In genomic region chr11:130490682-130491449, GRCh38 we compare ENCODE assay signal across 21 cellular contexts. TPM values are rescaled to one million over a fixed set of nuclear protein-coding genes. Genes with fewer than 3 reads are reported as not detected.
DNase-seq lines count a peak whose midpoint lies in the region; ATAC-seq, FAIRE-seq and TF ChIP-seq lines count a peak whose summit lies in the region.
"Had no signal": no experiment of that assay in that cellular context is flagged by ENCODE, and none has a peak within 500 bp of the region (broad histone marks: within the 10 kb centered on the region; RNA-seq: fewer than 3 reads in every experiment).

No MANE protein-coding gene starts in this region.

- peaks cover 4% of the 10 kb centered on the region for H3K36me3 Mint-ChIP-seq in astrocyte (ENCODE audit: low read depth, unreplicated experiment)
- no peaks in the 10 kb centered on the region for H3K36me3 Mint-ChIP-seq in activated naive CD4-positive, alpha-beta T cell treated with anti-CD3 and anti-CD28 coated beads, Interleukin-2, amount 10 ng/mL, durations not matched to agents 7 days and 5 days
- H3K36me3 Mint-ChIP-seq: CD4-positive, alpha-beta memory T cell had no signal

- no peak overlapping the region for H3K4me3 Mint-ChIP-seq in astrocyte (ENCODE audit: unreplicated experiment)
- H3K4me3 Mint-ChIP-seq in activated naive CD4-positive, alpha-beta T cell treated with anti-CD3 and anti-CD28 coated beads, Interleukin-2, amount 10 ng/mL, durations not matched to agents 7 days and 5 days = no peak overlapping the region
- H3K4me3 Mint-ChIP-seq: CD4-positive, alpha-beta memory T cell had no signal

- H3K36me3 ChIP-seq in Panc1 (ENCODE audit: control insufficient read depth, insufficient read depth, low read length) (no peaks in the 10 kb centered on the region), astrocyte (ENCODE audit: insufficient read depth, low read length) (no peaks in the 10 kb centered on the region), trophoblast cell (ENCODE audit: control insufficient read depth in 1 of 2, insufficient read depth in 2 of 2, low read length in 2 of 2) (no peaks in the 10 kb centered on the region)

- H3K23ac ChIP-seq in trophoblast cell (ENCODE audit: low read length) = no peak overlapping the region

- H2AK5ac ChIP-seq in trophoblast cell (ENCODE audit: low read length) = no peak overlapping the region

- H3K4me2 ChIP-seq in astrocyte (ENCODE audit: low read length) = no peak overlapping the region
- H3K4me2 ChIP-seq in trophoblast cell (ENCODE audit: low read length) = no peak overlapping the region

- no peaks in the 10 kb centered on the region for H3K79me2 ChIP-seq in astrocyte (ENCODE audit: insufficient read depth, low read length)
- H3K79me2 ChIP-seq in trophoblast cell (ENCODE audit: control insufficient read depth, insufficient read depth, low read length, poor library complexity) = no peaks in the 10 kb centered on the region

- H3K18ac ChIP-seq in trophoblast cell (ENCODE audit: low read length) = no peak overlapping the region

- peak overlapping the region; percentile 15; the same call in 1 of the 2 replicates for H3K27ac ChIP-seq in Panc1 (ENCODE audit: low read length)
- H3K27ac ChIP-seq in astrocyte (ENCODE audit: low read depth, low read length) = no peak overlapping the region
- H3K27ac ChIP-seq in trophoblast cell (ENCODE audit: low read depth, low read length) = no peak overlapping the region

- H3K9me3 Mint-ChIP-seq in astrocyte (ENCODE audit: unreplicated experiment) = peaks cover 2% of the 10 kb centered on the region
- H3K9me3 Mint-ChIP-seq in activated naive CD4-positive, alpha-beta T cell treated with anti-CD3 and anti-CD28 coated beads, Interleukin-2, amount 10 ng/mL, durations not matched to agents 7 days and 5 days = no peaks in the 10 kb centered on the region

- no peak overlapping the region for H4K91ac ChIP-seq in trophoblast cell (ENCODE audit: low read depth, low read length)

- no peak for DNase-seq in Panc1 (ENCODE audit: low read depth, low spot score)
- DNase-seq in astrocyte (ENCODE audit: low read depth) = no peak
- DNase-seq in trophoblast cell = peak; percentile 35 to 83
- no peak for DNase-seq in KBM-7
- no peak for DNase-seq in RPMI8226
- DNase-seq in activated naive CD4-positive, alpha-beta T cell treated with anti-CD3 and anti-CD28 coated beads, Interleukin-2, amount 10 ng/mL, durations not matched to agents 7 days and 5 days = no peak
- DNase-seq: C1 segment of cervical spinal cord; Calu3; CD4-positive, alpha-beta memory T cell; COR-L47; DMS53; DMS79 treated with DMSO at 0.1 percent for 48 hours; GF-D8; GOT3; H7; HCEC 1CT had no signal

- CTCF ChIA-PET in Panc1 (lab: Charles Lee) = no interaction called here
- CTCF ChIA-PET in activated naive CD4-positive, alpha-beta T cell treated with anti-CD3 and anti-CD28 coated beads, Interleukin-2, amount 10 ng/mL, durations not matched to agents 7 days and 5 days (lab: Charles Lee) = no interaction called here

- TF ChIP-seq CTCF in Panc1 (IDR thresholded peaks at IDR 0.05) (no peak), astrocyte (IDR thresholded peaks at IDR 0.05; ENCODE audit: insufficient read depth, low read depth, low read length) (no peak)

- no peak for ATAC-seq in Panc1
- ATAC-seq in esophagus mucosa = peak; percentile 47
- no peak for ATAC-seq in HG02798 (IDR thresholded peaks at IDR 0.05; ENCODE audit: poor library complexity, unreplicated experiment)

- no peak overlapping the region for H4K8ac ChIP-seq in trophoblast cell (ENCODE audit: low read depth, low read length)

- H3K27me3 Mint-ChIP-seq in astrocyte (ENCODE audit: low read depth, unreplicated experiment) = peaks cover 5% of the 10 kb centered on the region
- peaks cover 9% of the 10 kb centered on the region for H3K27me3 Mint-ChIP-seq in activated naive CD4-positive, alpha-beta T cell treated with anti-CD3 and anti-CD28 coated beads, Interleukin-2, amount 10 ng/mL, durations not matched to agents 7 days and 5 days

- WGBS in trophoblast cell (ENCODE audit: extremely low coverage, insufficient coverage, insufficient read length) = no CpG with 5 or more reads among the region's 7 CpGs

- H3K4me1 ChIP-seq in Panc1 (ENCODE audit: control insufficient read depth, insufficient read depth, low read length) (peaks cover 23% of the 10 kb centered on the region; the same call in 1 of the 2 replicates), astrocyte (ENCODE audit: insufficient read depth, low read length) (no peaks in the 10 kb centered on the region), trophoblast cell (ENCODE audit: control insufficient read depth in 1 of 2, insufficient read depth in 2 of 2, low read length in 2 of 2) (no peaks in the 10 kb centered on the region)

- BruUV-seq in Panc1 (replicated peaks; lab: Mats Ljungman, UMichigan) = no TSS peak

- intact Hi-C loops in Panc1 (cut with micrococcal nuclease; ENCODE audit: unreplicated experiment) = no loop called here

- no peak overlapping the region for H3K27ac Mint-ChIP-seq in astrocyte (ENCODE audit: unreplicated experiment)
- no peak overlapping the region for H3K27ac Mint-ChIP-seq in activated naive CD4-positive, alpha-beta T cell treated with anti-CD3 and anti-CD28 coated beads, Interleukin-2, amount 10 ng/mL, durations not matched to agents 7 days and 5 days
- H3K27ac Mint-ChIP-seq: CD4-positive, alpha-beta memory T cell had no signal

- H3K14ac ChIP-seq in trophoblast cell (ENCODE audit: low read length) = no peak overlapping the region

- H3K4me3 ChIP-seq in Panc1 (ENCODE audit: low read depth in 2 of 2, low read length in 2 of 2) = no peak overlapping the region
- no peak overlapping the region for H3K4me3 ChIP-seq in astrocyte (ENCODE audit: insufficient read depth, low read depth, low read length)
- no peak overlapping the region for H3K4me3 ChIP-seq in trophoblast cell (ENCODE audit: low read depth, low read length)

- H4K20me1 ChIP-seq in astrocyte (ENCODE audit: insufficient read depth, low read length) = no peaks in the 10 kb centered on the region

- no peaks in the 10 kb centered on the region for H3K79me1 ChIP-seq in trophoblast cell (ENCODE audit: low read length)

- H2AFZ ChIP-seq in astrocyte (ENCODE audit: low read depth, low read length) (no peak overlapping the region), trophoblast cell (ENCODE audit: insufficient read depth, low read length, poor library complexity) (no peak overlapping the region)

- H3K27me3 ChIP-seq in Panc1 (ENCODE audit: control insufficient read depth, insufficient read depth, low read length) (no peaks in the 10 kb centered on the region), astrocyte (ENCODE audit: insufficient read depth, low read length) (no peaks in the 10 kb centered on the region), trophoblast cell (ENCODE audit: insufficient read depth, low read length) (no peaks in the 10 kb centered on the region)

- H3K4me1 Mint-ChIP-seq in astrocyte (ENCODE audit: low read depth, unreplicated experiment) = no peaks in the 10 kb centered on the region
- H3K4me1 Mint-ChIP-seq in activated naive CD4-positive, alpha-beta T cell treated with anti-CD3 and anti-CD28 coated beads, Interleukin-2, amount 10 ng/mL, durations not matched to agents 7 days and 5 days = no peaks in the 10 kb centered on the region
- H3K4me1 Mint-ChIP-seq: CD4-positive, alpha-beta memory T cell had no signal

- in situ Hi-C loops in Panc1 (cut with HindIII; ENCODE audit: low pct_unique_long_range_greater_than_20kb, low sequenced_read_pairs) = no loop called here
- in situ Hi-C loops in KBM-7 (cut with MboI; ENCODE audit: low pct_unique_long_range_greater_than_20kb, low sequenced_read_pairs) = no loop called here

- no peak overlapping the region for H4K12ac ChIP-seq in trophoblast cell (ENCODE audit: low read depth, low read length)

- no peak overlapping the region for H2BK12ac ChIP-seq in trophoblast cell (ENCODE audit: low read length)

- H3K9me3 ChIP-seq in Panc1 (ENCODE audit: control insufficient read depth, insufficient read depth, low read depth, low read length) (no peaks in the 10 kb centered on the region), astrocyte (ENCODE audit: insufficient read depth, low read depth, low read length) (no peaks in the 10 kb centered on the region), trophoblast cell (ENCODE audit: insufficient read depth, low read depth, low read length) (no peaks in the 10 kb centered on the region)

- FAIRE-seq in astrocyte (lab: Jason Lieb, UNC) = peak; percentile 43
- FAIRE-seq: GM12891, GM18507 had no signal

- no peak overlapping the region for H2BK120ac ChIP-seq in trophoblast cell (ENCODE audit: insufficient read depth, low read length, poor library complexity)

- POLR2A ChIA-PET in Panc1 (lab: Charles Lee) = interaction anchor here (0.5 kb wide), 1 partner anchor 8 kb away, joined by 5 read pairs; no protein-coding TSS in a partner anchor

- H3K9ac ChIP-seq in astrocyte (ENCODE audit: low read length) (no peak overlapping the region), trophoblast cell (ENCODE audit: low read length) (no peak overlapping the region)

- H3K4ac ChIP-seq in trophoblast cell (ENCODE audit: low read depth, low read length) = no peak overlapping the region

- H2BK5ac ChIP-seq in trophoblast cell (ENCODE audit: low read depth, low read length, poor library complexity) = no peak overlapping the region

RNA-seq across cellular contexts. Expression of gene ADAMTS15, which starts 42.4 kb away (rescaled TPM):
- total RNA-seq in Panc1 (2021; ENCODE audit: unreplicated experiment) (39.9 TPM), astrocyte (10.0 and 13.8 TPM in 2 replicates), esophagus mucosa (2.0 TPM)
- polyA plus RNA-seq in Panc1 (2012; ENCODE audit: insufficient read length) = 44.4 TPM
- 0.15 and 0.18 TPM in 2 replicates for polyA plus RNA-seq in trophoblast cell (2013)
- total RNA-seq: CD4-positive, alpha-beta memory T cell; G401 had no signal
- polyA plus RNA-seq: CD4-positive, alpha-beta memory T cell had no signal

Comparison
In these comparisons a context has a peak if more than half of its experiments do, and no peak if none do; other contexts are left out.
1. DNase-seq: peak in trophoblast cell (2 of 2); none in Panc1 (single experiment), astrocyte (single experiment), KBM-7 (single experiment), RPMI8226 (single experiment) and activated naive CD4-positive, alpha-beta T cell treated with anti-CD3 and anti-CD28 coated beads, Interleukin-2, amount 10 ng/mL, durations not matched to agents 7 days and 5 days (single experiment).